8 cellular contexts compared by ENCODE assay signal in genomic region chr20:35146299-35146921, GRCh38. TPM values are rescaled to one million over a fixed set of nuclear protein-coding genes. Genes with fewer than 3 reads are reported as not detected.
DNase-seq lines count a peak whose midpoint lies in the region; ATAC-seq, FAIRE-seq and TF ChIP-seq lines count a peak whose summit lies in the region.

No MANE protein-coding gene starts in this region.

- H3K4me3 Mint-ChIP-seq in T-cell (peak overlapping the region; percentile 93 to 98 (median 96)), naive B cell (peak overlapping the region; percentile 88 to 99 (median 98))

- BruUV-seq in endothelial cell of umbilical vein (replicated peaks; lab: Mats Ljungman, UMichigan): TSS peak; percentile 37

- H3K79me2 ChIP-seq in endothelial cell of umbilical vein (ENCODE audit: control insufficient read depth, insufficient read depth, low read length): peaks cover 8% of the 10 kb centered on the region

- POLR2A ChIA-PET in T-cell (lab: Charles Lee): interaction anchor here in 1 of 2 donors (0.6 to 0.7 kb wide), 2 partner anchors 13 to 50 kb away, joined by 3 to 5 read pairs; no protein-coding TSS in a partner anchor
- POLR2A ChIA-PET in endothelial cell of umbilical vein (lab: Charles Lee): interaction anchor here (0.6 to 3.6 kb wide), 4 partner anchors 10 to 138 kb away, joined by 3 to 18 read pairs (median 4); partner anchors contain the start of gene EIF6

- H3K4me3 ChIP-seq in endothelial cell of umbilical vein (replicated peaks in 1 of 3; ENCODE audit: insufficient read depth in 1 of 3, low read depth in 1 of 3, low read length in 3 of 3): peak overlapping the region; percentile 49 to 85 (median 82)

- peak overlapping the region; percentile 93 for H2AFZ ChIP-seq in endothelial cell of umbilical vein (ENCODE audit: low read depth, low read length)

- ATAC-seq in HG03135 (IDR thresholded peaks at IDR 0.05; ENCODE audit: unreplicated experiment): peak; percentile 10
- ATAC-seq in T-cell (replicated peaks in 1 of 4): peak in 2 of 4 experiments; percentile 4 to 36
- no peak for ATAC-seq in naive B cell (ENCODE audit: low read depth in 2 of 2)
- ATAC-seq in HG03520 (IDR thresholded peaks at IDR 0.05; ENCODE audit: unreplicated experiment): no peak

- dilution Hi-C loops in endothelial cell of umbilical vein (cut with MboI; ENCODE audit: extremely low pct_ligation_motif_present, low sequenced_read_pairs): no loop called here

- H3K4me1 Mint-ChIP-seq in T-cell (peaks cover 39 to 44% (median 40%) of the 10 kb centered on the region in 3 donors), naive B cell (peaks cover 30 to 56% (median 39%) of the 10 kb centered on the region in 3 donors)

- H3K27ac Mint-ChIP-seq in T-cell: peak overlapping the region; percentile 92 to 97
- peak overlapping the region; percentile 90 to 98 (median 96) for H3K27ac Mint-ChIP-seq in naive B cell

- no peaks in the 10 kb centered on the region for H3K9me1 ChIP-seq in endothelial cell of umbilical vein (replicated peaks; ENCODE audit: control insufficient read depth, extremely low read depth, insufficient read depth, low read length)

- no peaks in the 10 kb centered on the region for H3K9me3 ChIP-seq in endothelial cell of umbilical vein (replicated peaks; ENCODE audit: control insufficient read depth, insufficient read depth, low read length)

- H3K4me2 ChIP-seq in endothelial cell of umbilical vein (ENCODE audit: insufficient read depth, low read length): peak overlapping the region; percentile 92

- DNase-seq in DMS 273 (lab: John Stamatoyannopoulos, UW; ENCODE audit: unreplicated experiment): peak; percentile 63
- no peak for DNase-seq in DMS 273 treated with DMSO at 0.1 percent for 48 hours (lab: John Stamatoyannopoulos, UW)
- peak in 3 of 34 experiments; percentile 10 to 17 (median 12) for DNase-seq in T-cell
- DNase-seq in endothelial cell of umbilical vein (ENCODE audit: low read depth, low spot score): peak; percentile 42
- peak; percentile 3 for DNase-seq in naive B cell
- DNase-seq in KG1 (lab: John Stamatoyannopoulos, UW): no peak

- peaks cover 24% of the 10 kb centered on the region for H3K36me3 Mint-ChIP-seq in T-cell
- H3K36me3 Mint-ChIP-seq in naive B cell: peaks cover 0 to 5% of the 10 kb centered on the region in 2 donors

- H3K9ac ChIP-seq in endothelial cell of umbilical vein (replicated peaks; ENCODE audit: extremely low read depth, insufficient read depth, low read length): peak overlapping the region; percentile 55

- peaks cover 24% of the 10 kb centered on the region for H3K4me1 ChIP-seq in endothelial cell of umbilical vein (ENCODE audit: control insufficient read depth, extremely low read depth, insufficient read depth, low read length)

- intact Hi-C loops in endothelial cell of umbilical vein (cut with micrococcal nuclease): no loop called here

- peak overlapping the region; percentile 81 for H3K27ac ChIP-seq in endothelial cell of umbilical vein (ENCODE audit: insufficient read depth, low read depth, low read length)

- H3K27me3 Mint-ChIP-seq in T-cell (no peaks in the 10 kb centered on the region), naive B cell (no peaks in the 10 kb centered on the region)

- no peaks in the 10 kb centered on the region for H4K20me1 ChIP-seq in endothelial cell of umbilical vein (replicated peaks; ENCODE audit: control insufficient read depth, extremely low read depth, insufficient read depth, low read length)

- H3K9me3 Mint-ChIP-seq in T-cell (no peaks in the 10 kb centered on the region), naive B cell (no peaks in the 10 kb centered on the region)

- no peaks in the 10 kb centered on the region for H3K27me3 ChIP-seq in endothelial cell of umbilical vein (ENCODE audit: control insufficient read depth in 2 of 2, insufficient read depth in 2 of 2, low read length in 2 of 2)

- no peak for TF ChIP-seq POLR2A in endothelial cell of umbilical vein (IDR thresholded peaks at IDR 0.05; ENCODE audit: low read depth, low read length)

- TF ChIP-seq CTCF in endothelial cell of umbilical vein (IDR thresholded peaks at IDR 0.05; ENCODE audit: extremely low read depth in 1 of 2, insufficient read depth in 1 of 2, low read depth in 1 of 2, low read length in 2 of 2): peak in 1 of 2 donors; percentile 23

- H3K36me3 ChIP-seq in endothelial cell of umbilical vein (ENCODE audit: control insufficient read depth in 2 of 2, extremely low read depth in 1 of 2, insufficient read depth in 2 of 2, low read length in 2 of 2): peaks cover 0 to 3% of the 10 kb centered on the region in 2 experiments

- no peak for FAIRE-seq in endothelial cell of umbilical vein (lab: Jason Lieb, UNC)

- CTCF ChIA-PET in T-cell (lab: Charles Lee): interaction anchor here in 1 of 2 donors (0.5 to 4.0 kb wide), 7 partner anchors 11 to 810 kb away, joined by 3 to 61 read pairs (median 3); partner anchors contain the start of gene RBM39
- CTCF ChIA-PET in endothelial cell of umbilical vein (lab: Charles Lee): interaction anchor here (0.8 to 8.6 kb wide), 21 partner anchors 15 to 272 kb away, joined by 3 to 294 read pairs (median 4); partner anchors contain the start of genes MMP24, PROCR and TRPC4AP

TF ChIP-seq in endothelial cell of umbilical vein, 7 proteins besides CTCF, POLR2A, EP300 and RAD21:
- TF ChIP-seq EZH2 (IDR thresholded peaks at IDR 0.05; ENCODE audit: borderline replicate concordance, low read depth, low read length, severe bottlenecking) (no peak), MYC (IDR thresholded peaks at IDR 0.05; ENCODE audit: low read depth, low read length) (no peak), MAX (IDR thresholded peaks at IDR 0.05; ENCODE audit: insufficient read depth, insufficient read length) (no peak), GATA2 (IDR thresholded peaks at IDR 0.05; ENCODE audit: insufficient read depth, insufficient read length, low read depth, low read length) (no peak), JUN (IDR thresholded peaks at IDR 0.05; ENCODE audit: borderline replicate concordance, insufficient read depth, insufficient read length, low read depth) (no peak), POLR2AphosphoS5 (IDR thresholded peaks at IDR 0.05; ENCODE audit: insufficient read depth, low read depth, low read length) (no peak), FOS (IDR thresholded peaks at IDR 0.05; ENCODE audit: borderline replicate concordance, insufficient read depth, low read length) (no peak)
TF ChIP-seq in endothelial cell of umbilical vein: peak in this region for 0.

RNA-seq across cellular contexts. Expression of gene EDEM2, which starts 0.7 kb away (rescaled TPM):
- total RNA-seq in T-cell: 10 to 100 TPM; 17.7 to 29.8 (median 25.9) TPM
- 37.5 and 39.5 TPM in 2 replicates for total RNA-seq in endothelial cell of umbilical vein
- polyA plus RNA-seq in endothelial cell of umbilical vein: 29.1 and 30.1 TPM in 2 replicates
- polyA plus RNA-seq in endothelial cell of umbilical vein (2011; cell fraction: cytosol; rRNA removed): 33.9 and 35.0 TPM in 2 replicates
- 23.0 and 25.4 TPM in 2 replicates for polyA plus RNA-seq in endothelial cell of umbilical vein (2011; cell fraction: nucleus; rRNA removed)
- 46.6 and 49.7 TPM in 2 replicates for polyA plus RNA-seq in endothelial cell of umbilical vein (2012)
- polyA minus RNA-seq in endothelial cell of umbilical vein: 22.1 and 23.2 TPM in 2 replicates
- 12.5 TPM for polyA minus RNA-seq in endothelial cell of umbilical vein (2011; cell fraction: cytosol; rRNA and poly(A)+ RNA removed)
- 5.7 and 5.9 TPM in 2 replicates for polyA minus RNA-seq in endothelial cell of umbilical vein (2011; cell fraction: nucleus; rRNA and poly(A)+ RNA removed)
- polyA plus RNA-seq in naive B cell (ENCODE audit: low read depth in 6 of 6): 10 to 100 TPM; 41.6 to 67.6 (median 45.5) TPM

RNA-seq across cellular contexts. Expression of gene PROCR, which starts 25.5 kb away (rescaled TPM):
- total RNA-seq in T-cell (1 to 10 TPM in 4 of 5 donors, under 1 TPM in 1; 0.28 to 3.0 (median 1.5) TPM), endothelial cell of umbilical vein (228 and 251 TPM in 2 replicates)
- polyA plus RNA-seq in endothelial cell of umbilical vein (376 and 414 TPM in 2 replicates), naive B cell (ENCODE audit: low read depth in 6 of 6) (not detected)
- polyA plus RNA-seq in endothelial cell of umbilical vein (2011; cell fraction: cytosol; rRNA removed): 280 and 408 TPM in 2 replicates
- polyA plus RNA-seq in endothelial cell of umbilical vein (2011; cell fraction: nucleus; rRNA removed): 149 and 172 TPM in 2 replicates
- polyA plus RNA-seq in endothelial cell of umbilical vein (2012): 386 and 422 TPM in 2 replicates
- polyA minus RNA-seq in endothelial cell of umbilical vein: 229 and 241 TPM in 2 replicates
- 18.9 TPM for polyA minus RNA-seq in endothelial cell of umbilical vein (2011; cell fraction: cytosol; rRNA and poly(A)+ RNA removed)
- polyA minus RNA-seq in endothelial cell of umbilical vein (2011; cell fraction: nucleus; rRNA and poly(A)+ RNA removed): 92.7 and 104 TPM in 2 replicates

RNA-seq across cellular contexts. Expression of gene TRPC4AP, which starts 53.8 kb away (rescaled TPM):
- total RNA-seq in T-cell (10 to 100 TPM; 56.3 to 65.5 (median 63.5) TPM), endothelial cell of umbilical vein (88.3 and 89.0 TPM in 2 replicates)
- polyA plus RNA-seq in endothelial cell of umbilical vein (103 and 104 TPM in 2 replicates), naive B cell (ENCODE audit: low read depth in 6 of 6) (10 to 100 TPM; 37.1 to 63.2 (median 51.2) TPM)
- 85.0 and 88.2 TPM in 2 replicates for polyA plus RNA-seq in endothelial cell of umbilical vein (2011; cell fraction: cytosol; rRNA removed)
- polyA plus RNA-seq in endothelial cell of umbilical vein (2011; cell fraction: nucleus; rRNA removed): 171 and 185 TPM in 2 replicates
- 88.8 and 90.4 TPM in 2 replicates for polyA plus RNA-seq in endothelial cell of umbilical vein (2012)
- polyA minus RNA-seq in endothelial cell of umbilical vein: 120 and 131 TPM in 2 replicates
- 43.6 TPM for polyA minus RNA-seq in endothelial cell of umbilical vein (2011; cell fraction: cytosol; rRNA and poly(A)+ RNA removed)
- 51.8 and 70.5 TPM in 2 replicates for polyA minus RNA-seq in endothelial cell of umbilical vein (2011; cell fraction: nucleus; rRNA and poly(A)+ RNA removed)

Comparison
In these comparisons a context has a peak if more than half of its experiments do, and no peak if none do; other contexts are left out.
1. DNase-seq: peak in DMS 273 (single experiment), endothelial cell of umbilical vein (single experiment) and naive B cell (single experiment); none in DMS 273 treated with DMSO at 0.1 percent for 48 hours (single experiment) and KG1 (single experiment).
2. RNA of gene PROCR, which starts 25.5 kb away (total RNA-seq): 228 to 251 TPM in endothelial cell of umbilical vein; 0.28 to 3.0 TPM in T-cell; every median in the first group is over 10 times any median in the second.